Comparison of ENCODE assay signal across 8 cellular contexts in genomic region chr2:50143822-50144575, GRCh38.
DNase-seq lines count a peak whose midpoint lies in the region; ATAC-seq, FAIRE-seq and TF ChIP-seq lines count a peak whose summit lies in the region.

No MANE protein-coding gene starts in this region.

- no peak for FAIRE-seq in D721Med (lab: Jason Lieb, UNC)

- ATAC-seq in GM19324 (IDR thresholded peaks at IDR 0.05; ENCODE audit: low FRiP score, unreplicated experiment) (peak; percentile 93), HG03159 (IDR thresholded peaks at IDR 0.05; ENCODE audit: unreplicated experiment) (peak; percentile 99), psoas muscle (peak in 2 of 4 donors; percentile 38 to 47)

- DNase-seq in D721Med (ENCODE audit: insufficient read length, low spot score) (no peak), NCI-H2171 (lab: John Stamatoyannopoulos, UW) (peak; percentile 18), globus pallidus (ENCODE audit: low spot score) (peak; percentile 72), psoas muscle (no peak)
- DNase-seq in activated CD4-positive, alpha-beta T cell treated with anti-CD3 and anti-CD28 coated beads, Interleukin-2, amount 50 U/mL, for 48 hours, result no peak

- no peaks in the 10 kb centered on the region for H3K4me1 ChIP-seq in psoas muscle

- WGBS in psoas muscle, 3 donors, result 38 to 43% (median 39%) methylated on average over 5 of the region's 5 CpGs

- no peaks in the 10 kb centered on the region for H3K36me3 ChIP-seq in psoas muscle (ENCODE audit: insufficient read depth in 1 of 2, low read depth in 1 of 2)

- H3K4me3 ChIP-seq in WI38 (ENCODE audit: low read depth, low read length), result peak overlapping the region; percentile 35; the same call in 1 of the 2 replicates
- peak overlapping the region; percentile 9 for H3K4me3 ChIP-seq in psoas muscle

- no peaks in the 10 kb centered on the region for H3K27me3 ChIP-seq in psoas muscle (ENCODE audit: insufficient read depth in 3 of 3, low read length in 2 of 3)

- TF ChIP-seq CTCF in D721Med (IDR thresholded peaks at IDR 0.05; ENCODE audit: insufficient read depth, missing control alignments) (peak; percentile 72), WI38 (IDR thresholded peaks at IDR 0.05; ENCODE audit: low read depth, low read length) (no peak), psoas muscle (IDR thresholded peaks at IDR 0.05) (no peak)

- intact Hi-C loops in psoas muscle (cut with DNase I), result no loop called here

- H3K27ac ChIP-seq in psoas muscle, result no peak overlapping the region

- H3K9me3 ChIP-seq in psoas muscle, result no peaks in the 10 kb centered on the region

Comparison
In these comparisons a context has a peak if more than half of its experiments do, and no peak if none do; other contexts are left out.
1. DNase-seq: peak in NCI-H2171 (single experiment) and globus pallidus (single experiment); none in D721Med (single experiment), psoas muscle (0 of 2) and activated CD4-positive, alpha-beta T cell treated with anti-CD3 and anti-CD28 coated beads, Interleukin-2, amount 50 U/mL, for 48 hours (0 of 2).